1 cellular context compared by ENCODE assay signal in genomic region chr13:38685974-38686571, GRCh38.
TF ChIP-seq lines count a peak whose summit lies in the region.

No MANE protein-coding gene starts in this region.

TF ChIP-seq in WTC11, 78 proteins besides CTCF, POLR2A, EP300 and RAD21 (continued from another document):
- TF ChIP-seq AFF4 (CRISPR knock-in tag; IDR thresholded peaks at IDR 0.05; ENCODE audit: borderline replicate concordance) (no peak), CBFB (CRISPR knock-in tag; IDR thresholded peaks at IDR 0.05; ENCODE audit: low read depth) (no peak), ATF1 (CRISPR knock-in tag; IDR thresholded peaks at IDR 0.05) (no peak), ZNF317 (CRISPR knock-in tag; IDR thresholded peaks at IDR 0.05; ENCODE audit: borderline replicate concordance, low read depth) (no peak), TCF7 (CRISPR knock-in tag; IDR thresholded peaks at IDR 0.05; ENCODE audit: low read depth) (no peak), JUN (CRISPR knock-in tag; IDR thresholded peaks at IDR 0.05) (no peak), ZNF423 (CRISPR knock-in tag; IDR thresholded peaks at IDR 0.05) (no peak)
- TF ChIP-seq, protein P1, sequence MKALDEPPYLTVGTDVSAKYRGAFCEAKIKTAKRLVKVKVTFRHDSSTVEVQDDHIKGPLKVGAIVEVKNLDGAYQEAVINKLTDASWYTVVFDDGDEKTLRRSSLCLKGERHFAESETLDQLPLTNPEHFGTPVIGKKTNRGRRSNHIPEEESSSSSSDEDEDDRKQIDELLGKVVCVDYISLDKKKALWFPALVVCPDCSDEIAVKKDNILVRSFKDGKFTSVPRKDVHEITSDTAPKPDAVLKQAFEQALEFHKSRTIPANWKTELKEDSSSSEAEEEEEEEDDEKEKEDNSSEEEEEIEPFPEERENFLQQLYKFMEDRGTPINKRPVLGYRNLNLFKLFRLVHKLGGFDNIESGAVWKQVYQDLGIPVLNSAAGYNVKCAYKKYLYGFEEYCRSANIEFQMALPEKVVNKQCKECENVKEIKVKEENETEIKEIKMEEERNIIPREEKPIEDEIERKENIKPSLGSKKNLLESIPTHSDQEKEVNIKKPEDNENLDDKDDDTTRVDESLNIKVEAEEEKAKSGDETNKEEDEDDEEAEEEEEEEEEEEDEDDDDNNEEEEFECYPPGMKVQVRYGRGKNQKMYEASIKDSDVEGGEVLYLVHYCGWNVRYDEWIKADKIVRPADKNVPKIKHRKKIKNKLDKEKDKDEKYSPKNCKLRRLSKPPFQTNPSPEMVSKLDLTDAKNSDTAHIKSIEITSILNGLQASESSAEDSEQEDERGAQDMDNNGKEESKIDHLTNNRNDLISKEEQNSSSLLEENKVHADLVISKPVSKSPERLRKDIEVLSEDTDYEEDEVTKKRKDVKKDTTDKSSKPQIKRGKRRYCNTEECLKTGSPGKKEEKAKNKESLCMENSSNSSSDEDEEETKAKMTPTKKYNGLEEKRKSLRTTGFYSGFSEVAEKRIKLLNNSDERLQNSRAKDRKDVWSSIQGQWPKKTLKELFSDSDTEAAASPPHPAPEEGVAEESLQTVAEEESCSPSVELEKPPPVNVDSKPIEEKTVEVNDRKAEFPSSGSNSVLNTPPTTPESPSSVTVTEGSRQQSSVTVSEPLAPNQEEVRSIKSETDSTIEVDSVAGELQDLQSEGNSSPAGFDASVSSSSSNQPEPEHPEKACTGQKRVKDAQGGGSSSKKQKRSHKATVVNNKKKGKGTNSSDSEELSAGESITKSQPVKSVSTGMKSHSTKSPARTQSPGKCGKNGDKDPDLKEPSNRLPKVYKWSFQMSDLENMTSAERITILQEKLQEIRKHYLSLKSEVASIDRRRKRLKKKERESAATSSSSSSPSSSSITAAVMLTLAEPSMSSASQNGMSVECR (CRISPR knock-in tag; IDR thresholded peaks at IDR 0.05; ENCODE audit: borderline replicate concordance) = no peak
TF ChIP-seq in WTC11: peak in this region for 0.
